1 cellular context compared by ENCODE assay signal in the genomic region with DNA sequence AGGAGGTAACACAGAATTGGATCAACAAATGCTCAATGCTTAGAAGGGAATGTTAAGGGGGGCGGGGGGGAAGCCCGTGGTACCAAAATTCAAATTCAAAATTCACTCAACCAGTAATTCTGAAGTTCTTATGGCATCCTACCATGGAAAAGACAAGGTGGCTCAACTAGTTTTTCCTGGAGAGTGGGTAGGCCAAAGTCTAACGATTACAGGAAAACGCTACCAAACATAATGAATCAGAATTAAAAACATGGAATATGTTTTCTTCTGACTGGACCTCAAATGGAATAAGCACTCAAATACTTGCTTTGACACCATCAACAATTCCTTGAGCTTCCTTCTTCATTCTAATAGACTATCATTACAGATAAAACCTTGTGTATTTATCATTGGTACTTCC.
A peak's percentile ranks its signal among the peaks of the same experiment; 100 is the strongest.
TF ChIP-seq lines count a peak whose summit lies in the region.

No MANE protein-coding gene starts in this region.

TF ChIP-seq in HepG2, 621 proteins besides CTCF, POLR2A, EP300 and RAD21:
- peak; percentile 37 for TF ChIP-seq RBFOX2 (IDR thresholded peaks at IDR 0.05; ENCODE audit: low read depth, low read length)
- no peak for TF ChIP-seq MLLT10 (CRISPR knock-in tag; IDR thresholded peaks at IDR 0.05)
- TF ChIP-seq, protein P1, sequence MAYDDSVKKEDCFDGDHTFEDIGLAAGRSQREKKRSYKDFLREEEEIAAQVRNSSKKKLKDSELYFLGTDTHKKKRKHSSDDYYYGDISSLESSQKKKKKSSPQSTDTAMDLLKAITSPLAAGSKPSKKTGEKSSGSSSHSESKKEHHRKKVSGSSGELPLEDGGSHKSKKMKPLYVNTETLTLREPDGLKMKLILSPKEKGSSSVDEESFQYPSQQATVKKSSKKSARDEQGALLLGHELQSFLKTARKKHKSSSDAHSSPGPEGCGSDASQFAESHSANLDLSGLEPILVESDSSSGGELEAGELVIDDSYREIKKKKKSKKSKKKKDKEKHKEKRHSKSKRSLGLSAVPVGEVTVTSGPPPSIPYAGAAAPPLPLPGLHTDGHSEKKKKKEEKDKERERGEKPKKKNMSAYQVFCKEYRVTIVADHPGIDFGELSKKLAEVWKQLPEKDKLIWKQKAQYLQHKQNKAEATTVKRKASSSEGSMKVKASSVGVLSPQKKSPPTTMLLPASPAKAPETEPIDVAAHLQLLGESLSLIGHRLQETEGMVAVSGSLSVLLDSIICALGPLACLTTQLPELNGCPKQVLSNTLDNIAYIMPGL (CRISPR knock-in tag; IDR thresholded peaks at IDR 0.05; ENCODE audit: borderline replicate concordance in 1 of 2, low read depth in 1 of 2): no peak
- TF ChIP-seq, protein P2, sequence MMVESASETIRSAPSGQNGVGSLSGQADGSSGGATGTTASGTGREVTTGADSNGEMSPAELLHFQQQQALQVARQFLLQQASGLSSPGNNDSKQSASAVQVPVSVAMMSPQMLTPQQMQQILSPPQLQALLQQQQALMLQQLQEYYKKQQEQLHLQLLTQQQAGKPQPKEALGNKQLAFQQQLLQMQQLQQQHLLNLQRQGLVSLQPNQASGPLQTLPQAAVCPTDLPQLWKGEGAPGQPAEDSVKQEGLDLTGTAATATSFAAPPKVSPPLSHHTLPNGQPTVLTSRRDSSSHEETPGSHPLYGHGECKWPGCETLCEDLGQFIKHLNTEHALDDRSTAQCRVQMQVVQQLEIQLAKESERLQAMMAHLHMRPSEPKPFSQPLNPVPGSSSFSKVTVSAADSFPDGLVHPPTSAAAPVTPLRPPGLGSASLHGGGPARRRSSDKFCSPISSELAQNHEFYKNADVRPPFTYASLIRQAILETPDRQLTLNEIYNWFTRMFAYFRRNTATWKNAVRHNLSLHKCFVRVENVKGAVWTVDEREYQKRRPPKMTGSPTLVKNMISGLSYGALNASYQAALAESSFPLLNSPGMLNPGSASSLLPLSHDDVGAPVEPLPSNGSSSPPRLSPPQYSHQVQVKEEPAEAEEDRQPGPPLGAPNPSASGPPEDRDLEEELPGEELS (CRISPR knock-in tag; IDR thresholded peaks at IDR 0.05): no peak
